Comparison of ENCODE assay signal across 9 cellular contexts in the genomic region with DNA sequence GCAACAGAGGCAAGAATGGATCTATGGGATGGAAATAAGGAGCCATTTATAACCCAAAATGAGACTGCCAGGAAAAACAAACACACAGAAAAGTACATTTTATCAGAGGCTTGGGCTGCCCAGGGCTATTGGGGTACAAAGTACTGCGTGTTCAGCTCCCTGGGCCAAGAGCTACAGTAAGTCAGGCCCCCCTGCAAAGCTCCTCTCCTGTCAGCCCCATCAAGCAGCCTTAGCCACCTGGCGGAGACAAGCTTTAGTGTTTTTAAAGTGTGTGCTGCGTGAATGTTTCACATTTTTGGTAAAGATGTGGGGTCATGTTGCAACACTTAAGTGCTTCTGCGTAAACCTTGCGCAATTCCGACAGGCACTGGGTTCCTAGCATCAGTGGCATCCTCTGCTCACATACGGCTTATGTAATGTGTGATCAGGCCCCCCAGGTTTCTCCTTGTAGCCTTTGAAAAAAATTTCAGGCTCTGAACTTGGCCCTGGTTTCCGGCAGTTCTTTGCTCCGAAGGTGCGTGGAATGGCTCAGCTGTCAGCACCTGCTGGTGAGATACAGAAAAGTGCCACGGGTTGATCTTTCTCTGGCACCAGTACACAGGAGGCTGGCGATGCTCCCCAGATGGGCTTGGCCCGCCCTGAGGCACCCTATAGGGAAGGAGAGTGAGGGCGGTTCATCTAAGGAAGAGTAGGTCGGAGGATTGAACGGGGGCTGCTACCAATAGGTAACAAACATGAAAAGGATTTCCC.
DNase-seq lines count a peak whose midpoint lies in the region; ATAC-seq and TF ChIP-seq lines count a peak whose summit lies in the region.
"Had no signal": no experiment of that assay in that cellular context is flagged by ENCODE, and none has a peak within 500 bp of the region (broad histone marks: within the 10 kb centered on the region; RNA-seq: fewer than 3 reads in every experiment).

No MANE protein-coding gene starts in this region.

- H3K4me1 Mint-ChIP-seq in stimulated activated effector memory CD8-positive, alpha-beta T cell treated with anti-CD3 and anti-CD28 coated beads, Interleukin-12 subunit alpha, Interleukin-12 subunit beta, amount 100 ng/mL, for 72 hours: no peaks in the 10 kb centered on the region
- H3K4me1 Mint-ChIP-seq in activated CD4-positive, alpha-beta T cell treated with anti-CD3 and anti-CD28 coated beads for 36 hours: no peaks in the 10 kb centered on the region
- H3K4me1 Mint-ChIP-seq: immature natural killer cell had no signal

- CTCF ChIA-PET in activated CD4-positive, alpha-beta T cell treated with anti-CD3 and anti-CD28 coated beads for 36 hours (lab: Charles Lee): interaction anchor here (1.9 kb wide), 1 partner anchor 30 kb away, joined by 5 read pairs; no protein-coding TSS in a partner anchor

- POLR2A ChIA-PET in activated CD4-positive, alpha-beta T cell treated with anti-CD3 and anti-CD28 coated beads for 36 hours (lab: Charles Lee): no interaction called here

- intact Hi-C loops in activated CD4-positive, alpha-beta T cell treated with anti-CD3 and anti-CD28 coated beads for 36 hours (cut with DNase I, micrococcal nuclease): no loop called here

- no peaks in the 10 kb centered on the region for H3K9me3 Mint-ChIP-seq in stimulated activated effector memory CD8-positive, alpha-beta T cell treated with anti-CD3 and anti-CD28 coated beads, Interleukin-12 subunit alpha, Interleukin-12 subunit beta, amount 100 ng/mL, for 72 hours
- no peaks in the 10 kb centered on the region for H3K9me3 Mint-ChIP-seq in activated CD4-positive, alpha-beta T cell treated with anti-CD3 and anti-CD28 coated beads for 36 hours (ENCODE audit: low read depth)
- H3K9me3 Mint-ChIP-seq: immature natural killer cell had no signal

- H3K4me1 ChIP-seq in right atrium auricular region: peaks cover 0 to 32% of the 10 kb centered on the region in 2 donors

- TF ChIP-seq CTCF in right atrium auricular region (IDR thresholded peaks at IDR 0.05): peak in 1 of 2 donors; percentile 43

- H3K27me3 Mint-ChIP-seq in activated CD4-positive, alpha-beta T cell treated with anti-CD3 and anti-CD28 coated beads for 36 hours: no peaks in the 10 kb centered on the region

- peak overlapping the region; percentile 56 to 80 for H3K27ac ChIP-seq in right atrium auricular region

- peak; percentile 48 for DNase-seq in HuH-7 (ENCODE audit: low spot score)
- peak; percentile 63 for DNase-seq in SKM-1 treated with dmso at 0.1 percent for 144 hours (lab: John Stamatoyannopoulos, UW; ENCODE audit: unreplicated experiment)
- peak; percentile 75 for DNase-seq in right atrium auricular region (ENCODE audit: low spot score)
- DNase-seq in stimulated activated effector memory CD8-positive, alpha-beta T cell treated with anti-CD3 and anti-CD28 coated beads, Interleukin-12 subunit alpha, Interleukin-12 subunit beta, amount 100 ng/mL, for 72 hours (ENCODE audit: low spot score in 2 of 2): no peak
- DNase-seq in DMS114 treated with DMSO at 0.1 percent for 48 hours (lab: John Stamatoyannopoulos, UW; ENCODE audit: unreplicated experiment): no peak
- DNase-seq in activated CD4-positive, alpha-beta T cell treated with anti-CD3 and anti-CD28 coated beads for 36 hours: no peak
- DNase-seq in Kasumi-1 (lab: John Stamatoyannopoulos, UW): no peak
- no peak for DNase-seq in activated naive CD4-positive, alpha-beta T cell treated with anti-CD3 and anti-CD28 coated beads, Interleukin-2, amount 50 U/mL, for 16 hours
- DNase-seq: immature natural killer cell had no signal

- H3K27ac Mint-ChIP-seq in stimulated activated effector memory CD8-positive, alpha-beta T cell treated with anti-CD3 and anti-CD28 coated beads, Interleukin-12 subunit alpha, Interleukin-12 subunit beta, amount 100 ng/mL, for 72 hours: no peak overlapping the region
- H3K27ac Mint-ChIP-seq in activated CD4-positive, alpha-beta T cell treated with anti-CD3 and anti-CD28 coated beads for 36 hours: no peak overlapping the region
- H3K27ac Mint-ChIP-seq: immature natural killer cell had no signal

- no peaks in the 10 kb centered on the region for H3K9me3 ChIP-seq in right atrium auricular region

- no peaks in the 10 kb centered on the region for H3K36me3 ChIP-seq in right atrium auricular region

- no peaks in the 10 kb centered on the region for H3K36me3 Mint-ChIP-seq in stimulated activated effector memory CD8-positive, alpha-beta T cell treated with anti-CD3 and anti-CD28 coated beads, Interleukin-12 subunit alpha, Interleukin-12 subunit beta, amount 100 ng/mL, for 72 hours
- no peaks in the 10 kb centered on the region for H3K36me3 Mint-ChIP-seq in activated CD4-positive, alpha-beta T cell treated with anti-CD3 and anti-CD28 coated beads for 36 hours (ENCODE audit: low read depth)
- H3K36me3 Mint-ChIP-seq: immature natural killer cell had no signal

- peak overlapping the region in 1 of 2 donors; percentile 4 for H3K4me3 ChIP-seq in right atrium auricular region

- H3K27me3 ChIP-seq in right atrium auricular region: no peaks in the 10 kb centered on the region

- peak; percentile 36 for ATAC-seq in stimulated activated effector memory CD8-positive, alpha-beta T cell treated with anti-CD3 and anti-CD28 coated beads, Interleukin-12 subunit alpha, Interleukin-12 subunit beta, amount 100 ng/mL, for 72 hours
- no peak for ATAC-seq in activated CD4-positive, alpha-beta T cell treated with anti-CD3 and anti-CD28 coated beads for 36 hours

- H3K4me3 Mint-ChIP-seq in stimulated activated effector memory CD8-positive, alpha-beta T cell treated with anti-CD3 and anti-CD28 coated beads, Interleukin-12 subunit alpha, Interleukin-12 subunit beta, amount 100 ng/mL, for 72 hours: no peak overlapping the region
- H3K4me3 Mint-ChIP-seq in activated CD4-positive, alpha-beta T cell treated with anti-CD3 and anti-CD28 coated beads for 36 hours: no peak overlapping the region
- H3K4me3 Mint-ChIP-seq: immature natural killer cell had no signal

Comparison
In these comparisons a context has a peak if more than half of its experiments do, and no peak if none do; other contexts are left out.
1. DNase-seq: peak in HuH-7 (single experiment), SKM-1 treated with dmso at 0.1 percent for 144 hours (single experiment) and right atrium auricular region (single experiment); none in stimulated activated effector memory CD8-positive, alpha-beta T cell treated with anti-CD3 and anti-CD28 coated beads, Interleukin-12 subunit alpha, Interleukin-12 subunit beta, amount 100 ng/mL, for 72 hours (0 of 2), DMS114 treated with DMSO at 0.1 percent for 48 hours (single experiment), activated CD4-positive, alpha-beta T cell treated with anti-CD3 and anti-CD28 coated beads for 36 hours (single experiment), Kasumi-1 (0 of 2) and activated naive CD4-positive, alpha-beta T cell treated with anti-CD3 and anti-CD28 coated beads, Interleukin-2, amount 50 U/mL, for 16 hours (single experiment).